Comparison of ENCODE assay signal across 9 cellular contexts in genomic region chr1:25549273-25550154, GRCh38. TPM values are rescaled to one million over a fixed set of nuclear protein-coding genes. Genes with fewer than 3 reads are reported as not detected.
DNase-seq lines count a peak whose midpoint lies in the region; ATAC-seq, FAIRE-seq and TF ChIP-seq lines count a peak whose summit lies in the region.
"Had no signal": no experiment of that assay in that cellular context is flagged by ENCODE, and none has a peak within 500 bp of the region (broad histone marks: within the 10 kb centered on the region; RNA-seq: fewer than 3 reads in every experiment).

No MANE protein-coding gene starts in this region.

- WGBS in pancreas, 2 donors, result 57 to 61% methylated on average over 19 of the region's 19 CpGs

- H3K27ac Mint-ChIP-seq in dendritic cell treated with granulocyte-macrophage colony-stimulating factor and Interleukin-4, amounts not matched to agents 40 ng/mL and 50 ng/mL, for 4 days, result peak overlapping the region; percentile 67

- peaks cover 33 to 43% (median 39%) of the 10 kb centered on the region in 3 donors for H3K4me1 ChIP-seq in pancreas

- peak overlapping the region; percentile 46 for H3K4me3 ChIP-seq in GM12865 (ENCODE audit: low read depth, low read length)
- H3K4me3 ChIP-seq in pancreas, result no peak overlapping the region
- H3K4me3 ChIP-seq: SK-N-MC had no signal

- H3K4me3 Mint-ChIP-seq in dendritic cell treated with granulocyte-macrophage colony-stimulating factor and Interleukin-4, amounts not matched to agents 40 ng/mL and 50 ng/mL, for 4 days, result peak overlapping the region; percentile 33

- intact Hi-C loops in dendritic cell treated with granulocyte-macrophage colony-stimulating factor and Interleukin-4, amounts not matched to agents 40 ng/mL and 50 ng/mL, for 4 days (cut with micrococcal nuclease), result loop anchor here (10.0 kb wide), 1 partner anchor 65 kb away; the partner anchor contains the start of gene MAN1C1
- intact Hi-C loops in pancreas (cut with DNase I), result no loop called here

- no peaks in the 10 kb centered on the region for H3K27me3 ChIP-seq in pancreas

- H3K27me3 Mint-ChIP-seq in dendritic cell treated with granulocyte-macrophage colony-stimulating factor and Interleukin-4, amounts not matched to agents 40 ng/mL and 50 ng/mL, for 4 days, result peaks cover 4% of the 10 kb centered on the region

- H3K36me3 Mint-ChIP-seq in dendritic cell treated with granulocyte-macrophage colony-stimulating factor and Interleukin-4, amounts not matched to agents 40 ng/mL and 50 ng/mL, for 4 days (ENCODE audit: low read depth), result peaks cover 2% of the 10 kb centered on the region

- H3K9me3 Mint-ChIP-seq in dendritic cell treated with granulocyte-macrophage colony-stimulating factor and Interleukin-4, amounts not matched to agents 40 ng/mL and 50 ng/mL, for 4 days, result no peaks in the 10 kb centered on the region

- H3K4me1 Mint-ChIP-seq in dendritic cell treated with granulocyte-macrophage colony-stimulating factor and Interleukin-4, amounts not matched to agents 40 ng/mL and 50 ng/mL, for 4 days (ENCODE audit: low read depth), result peaks cover 78% of the 10 kb centered on the region

- DNase-seq in GM12865 (ENCODE audit: low read depth) (peak; percentile 96), HCEC 1CT (peak; percentile 13), M059J (ENCODE audit: low read depth) (peak; percentile 79), pancreas (peak in 3 of 6 donors; percentile 51 to 74 (median 54)), OCI-M2 (lab: John Stamatoyannopoulos, UW; ENCODE audit: unreplicated experiment) (no peak)
- DNase-seq in activated CD4-positive, alpha-beta T cell treated with anti-CD3 and anti-CD28 coated beads for 48 hours, result peak; percentile 92

- no peaks in the 10 kb centered on the region for H3K36me3 ChIP-seq in pancreas

- H3K27ac ChIP-seq in pancreas, result peak overlapping the region in 1 of 4 donors; percentile 37
- H3K27ac ChIP-seq: SK-N-MC had no signal

- H3K9me3 ChIP-seq in pancreas, result no peaks in the 10 kb centered on the region

- TF ChIP-seq CTCF in GM12865 (IDR thresholded peaks at IDR 0.05; ENCODE audit: insufficient read depth, low read depth, low read length, missing control alignments) (no peak), pancreas (IDR thresholded peaks at IDR 0.05) (no peak)

- FAIRE-seq in pancreas (lab: Jason Lieb, UNC), result no peak

- peak; percentile 42 to 68 (median 56) for ATAC-seq in pancreas
- ATAC-seq in SK-N-SH treated with all-trans-retinoic acid at 6 μM for 48 hours, result no peak; the same call in 2 of the 3 replicates

TF ChIP-seq in SK-N-SH treated with all-trans-retinoic acid at 6 μM for 48 hours, 23 proteins besides CTCF, POLR2A, EP300 and RAD21:
- TF ChIP-seq CSDC2 (CRISPR knock-in tag; IDR thresholded peaks at IDR 0.05), result no peak
- TF ChIP-seq CREB5 (CRISPR knock-in tag; IDR thresholded peaks at IDR 0.05; ENCODE audit: low read depth), result no peak
- TF ChIP-seq RARB (CRISPR knock-in tag; IDR thresholded peaks at IDR 0.05), result no peak
- no peak for TF ChIP-seq ZNF8 (CRISPR knock-in tag; IDR thresholded peaks at IDR 0.05)
- no peak for TF ChIP-seq ESRRG (CRISPR knock-in tag; IDR thresholded peaks at IDR 0.05)
- no peak for TF ChIP-seq ZNF70 (CRISPR knock-in tag; IDR thresholded peaks at IDR 0.05)
- TF ChIP-seq OSR1 (CRISPR knock-in tag; IDR thresholded peaks at IDR 0.05), result no peak
- no peak for TF ChIP-seq PATZ1 (CRISPR knock-in tag; IDR thresholded peaks at IDR 0.05; ENCODE audit: borderline replicate concordance)
- TF ChIP-seq ZNF565 (CRISPR knock-in tag; conservative IDR thresholded peaks at IDR 0.05; ENCODE audit: low read depth), result no peak
- TF ChIP-seq, protein P1, sequence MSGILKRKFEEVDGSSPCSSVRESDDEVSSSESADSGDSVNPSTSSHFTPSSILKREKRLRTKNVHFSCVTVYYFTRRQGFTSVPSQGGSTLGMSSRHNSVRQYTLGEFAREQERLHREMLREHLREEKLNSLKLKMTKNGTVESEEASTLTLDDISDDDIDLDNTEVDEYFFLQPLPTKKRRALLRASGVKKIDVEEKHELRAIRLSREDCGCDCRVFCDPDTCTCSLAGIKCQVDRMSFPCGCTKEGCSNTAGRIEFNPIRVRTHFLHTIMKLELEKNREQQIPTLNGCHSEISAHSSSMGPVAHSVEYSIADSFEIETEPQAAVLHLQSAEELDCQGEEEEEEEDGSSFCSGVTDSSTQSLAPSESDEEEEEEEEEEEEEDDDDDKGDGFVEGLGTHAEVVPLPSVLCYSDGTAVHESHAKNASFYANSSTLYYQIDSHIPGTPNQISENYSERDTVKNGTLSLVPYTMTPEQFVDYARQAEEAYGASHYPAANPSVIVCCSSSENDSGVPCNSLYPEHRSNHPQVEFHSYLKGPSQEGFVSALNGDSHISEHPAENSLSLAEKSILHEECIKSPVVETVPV (CRISPR knock-in tag; IDR thresholded peaks at IDR 0.05), result no peak
- TF ChIP-seq BACH2 (CRISPR knock-in tag; IDR thresholded peaks at IDR 0.05; ENCODE audit: borderline replicate concordance), result no peak
- TF ChIP-seq SNAI2 (CRISPR knock-in tag; IDR thresholded peaks at IDR 0.05), result no peak
- TF ChIP-seq ISL1 (CRISPR knock-in tag; IDR thresholded peaks at IDR 0.05), result no peak
- TF ChIP-seq ZC3H10 (CRISPR knock-in tag; IDR thresholded peaks at IDR 0.05), result no peak
- TF ChIP-seq PPARA (CRISPR knock-in tag; IDR thresholded peaks at IDR 0.05; ENCODE audit: borderline replicate concordance), result no peak
- TF ChIP-seq TOX (CRISPR knock-in tag; IDR thresholded peaks at IDR 0.05; ENCODE audit: borderline replicate concordance), result no peak
- no peak for TF ChIP-seq TCF4 (CRISPR knock-in tag; IDR thresholded peaks at IDR 0.05; ENCODE audit: borderline replicate concordance)
- TF ChIP-seq ZFP3 (CRISPR knock-in tag; IDR thresholded peaks at IDR 0.05), result no peak
TF ChIP-seq in SK-N-SH treated with all-trans-retinoic acid at 6 μM for 48 hours: peak in this region for 0.

RNA-seq across cellular contexts. Expression of gene LDLRAP1, which starts 6.1 kb away (rescaled TPM):
- total RNA-seq in M059J (2014; rRNA removed; shearing (Covaris generic)), result 14.1 and 16.9 TPM in 2 replicates
- total RNA-seq in pancreas, result 10 to 100 TPM; 21.0 to 25.9 (median 23.6) TPM
- polyA plus RNA-seq in pancreas, result 10 to 100 TPM; 27.1 to 71.9 TPM
